10 cellular contexts compared by ENCODE assay signal in genomic region chr5:133993152-133993548, GRCh38. TPM values are rescaled to one million over a fixed set of nuclear protein-coding genes. Genes with fewer than 3 reads are reported as not detected.
DNase-seq lines count a peak whose midpoint lies in the region; ATAC-seq and TF ChIP-seq lines count a peak whose summit lies in the region.
"Had no signal": no experiment of that assay in that cellular context is flagged by ENCODE, and none has a peak within 500 bp of the region (broad histone marks: within the 10 kb centered on the region; RNA-seq: fewer than 3 reads in every experiment).

No MANE protein-coding gene starts in this region.

- peaks cover 79 to 82% of the 10 kb centered on the region in 2 donors for H3K4me1 ChIP-seq in gastrocnemius medialis
- H3K4me1 ChIP-seq in BE2C, result peaks cover 8% of the 10 kb centered on the region

- no peak overlapping the region for H3K4me3 Mint-ChIP-seq in T-helper 2 cell treated with Interferon-gamma antibody and Interleukin-4, amounts not matched to agents 5 μg/mL and 100 μg/mL, for 36 hours

- peak overlapping the region; percentile 91 to 100 (median 98) for H3K27ac ChIP-seq in gastrocnemius medialis

- peak overlapping the region; percentile 26 for H3K27ac Mint-ChIP-seq in T-helper 2 cell treated with Interferon-gamma antibody and Interleukin-4, amounts not matched to agents 5 μg/mL and 100 μg/mL, for 36 hours

- H3K4me3 ChIP-seq in epithelial cell of esophagus (ENCODE audit: low read length), result no peak overlapping the region
- no peak overlapping the region for H3K4me3 ChIP-seq in gastrocnemius medialis
- H3K4me3 ChIP-seq in BE2C (ENCODE audit: low read depth, low read length), result no peak overlapping the region

- H3K36me3 Mint-ChIP-seq in T-helper 2 cell treated with Interferon-gamma antibody and Interleukin-4, amounts not matched to agents 5 μg/mL and 100 μg/mL, for 36 hours (ENCODE audit: low read depth), result peaks cover 25% of the 10 kb centered on the region
- H3K36me3 Mint-ChIP-seq: IgD-negative memory B cell had no signal

- TF ChIP-seq POLR2A in gastrocnemius medialis (IDR thresholded peaks at IDR 0.05), result no peak

- intact Hi-C loops in gastrocnemius medialis (cut with DNase I; ENCODE audit: low total_unique reads), result loop anchor here (5.0 kb wide), 1 partner anchor 171 kb away; no protein-coding TSS in a partner anchor

- H3K27me3 Mint-ChIP-seq in T-helper 2 cell treated with Interferon-gamma antibody and Interleukin-4, amounts not matched to agents 5 μg/mL and 100 μg/mL, for 36 hours (ENCODE audit: low read depth), result no peaks in the 10 kb centered on the region
- H3K27me3 Mint-ChIP-seq: IgD-negative memory B cell had no signal

- H3K4me1 Mint-ChIP-seq in T-helper 2 cell treated with Interferon-gamma antibody and Interleukin-4, amounts not matched to agents 5 μg/mL and 100 μg/mL, for 36 hours (ENCODE audit: low read depth), result peaks cover 25% of the 10 kb centered on the region

- DNase-seq in T-helper 2 cell treated with Interferon-gamma antibody and Interleukin-4, amounts not matched to agents 5 μg/mL and 100 μg/mL, for 36 hours (ENCODE audit: low spot score), result no peak
- no peak for DNase-seq in T-helper 2 cell
- DNase-seq in NCI-H526 treated with DMSO at 0.1 percent for 48 hours (lab: John Stamatoyannopoulos, UW), result peak; percentile 17
- DNase-seq in epithelial cell of esophagus (ENCODE audit: low read depth), result peak; percentile 36
- DNase-seq in gastrocnemius medialis, result no peak
- DNase-seq in activated CD8-positive, alpha-beta memory T cell treated with anti-CD3 and anti-CD28 coated beads, Interleukin-2, amount 50 U/mL, for 48 hours, result no peak
- no peak for DNase-seq in GM20000 (ENCODE audit: low spot score)
- no peak for DNase-seq in BE2C
- DNase-seq: T1000 had no signal

- H3K36me3 ChIP-seq in gastrocnemius medialis (peaks cover 0 to 36% of the 10 kb centered on the region in 2 donors), BE2C (peaks cover 51% of the 10 kb centered on the region)

- in situ Hi-C loops in gastrocnemius medialis (cut with MboI; ENCODE audit: low sequenced_read_pairs in 4 of 4), result no loop called here

- no peaks in the 10 kb centered on the region for H3K9me3 Mint-ChIP-seq in T-helper 2 cell treated with Interferon-gamma antibody and Interleukin-4, amounts not matched to agents 5 μg/mL and 100 μg/mL, for 36 hours
- H3K9me3 Mint-ChIP-seq: IgD-negative memory B cell had no signal

- H3K9me3 ChIP-seq in gastrocnemius medialis (no peaks in the 10 kb centered on the region), BE2C (no peaks in the 10 kb centered on the region)

- TF ChIP-seq CTCF in epithelial cell of esophagus (IDR thresholded peaks at IDR 0.05; ENCODE audit: insufficient read depth, low read depth, low read length, missing control alignments) (no peak), gastrocnemius medialis (IDR thresholded peaks at IDR 0.05 in 4 of 5, conservative IDR thresholded peaks at IDR 0.05 in 1 of 5) (no peak), GM20000 (IDR thresholded peaks at IDR 0.05; ENCODE audit: extremely low read depth, missing control alignments) (no peak), BE2C (IDR thresholded peaks at IDR 0.05; ENCODE audit: low read depth, low read length) (no peak)

- ATAC-seq in gastrocnemius medialis, result peak in 1 of 2 donors; percentile 57

- H3K27me3 ChIP-seq in gastrocnemius medialis, result no peaks in the 10 kb centered on the region
- no peaks in the 10 kb centered on the region for H3K27me3 ChIP-seq in BE2C

RNA-seq across cellular contexts. Expression of gene VDAC1, which starts 11.6 kb away (rescaled TPM):
- total RNA-seq in gastrocnemius medialis, result 100 to 1,000 TPM; 412 to 611 (median 495) TPM
- polyA plus RNA-seq in BE2C (2012; ENCODE audit: insufficient read depth, insufficient read length, low read depth), result 273 TPM

RNA-seq across cellular contexts. Expression of gene C5orf15, which starts 24.7 kb away (rescaled TPM):
- 10 to 100 TPM; 18.7 to 30.3 (median 24.4) TPM for total RNA-seq in gastrocnemius medialis
- 84.6 TPM for polyA plus RNA-seq in BE2C (2012; ENCODE audit: insufficient read depth, insufficient read length, low read depth)

Comparison
In these comparisons a context has a peak if more than half of its experiments do, and no peak if none do; other contexts are left out.
1. DNase-seq: peak in NCI-H526 treated with DMSO at 0.1 percent for 48 hours (single experiment) and epithelial cell of esophagus (single experiment); none in T-helper 2 cell treated with Interferon-gamma antibody and Interleukin-4, amounts not matched to agents 5 μg/mL and 100 μg/mL, for 36 hours (single experiment), T-helper 2 cell (0 of 5), gastrocnemius medialis (0 of 2), activated CD8-positive, alpha-beta memory T cell treated with anti-CD3 and anti-CD28 coated beads, Interleukin-2, amount 50 U/mL, for 48 hours (single experiment), GM20000 (single experiment) and BE2C (single experiment).